Comparison of ENCODE assay signal across 25 cellular contexts in genomic region chr4:8585721-8586161, GRCh38. TPM values are rescaled to one million over a fixed set of nuclear protein-coding genes. Genes with fewer than 3 reads are reported as not detected.
"Had no signal": no experiment of that assay in that cellular context is flagged by ENCODE, and none has a peak within 500 bp of the region (broad histone marks: within the 10 kb centered on the region; RNA-seq: fewer than 3 reads in every experiment).

No MANE protein-coding gene starts in this region.

- H3K27ac ChIP-seq: cardiac muscle cell, pancreas, thyroid gland, uterus, WERI-Rb-1 had no signal

- ATAC-seq: activated CD8-positive, alpha-beta T cell treated with anti-CD3 and anti-CD28 coated beads for 36 hours; effector memory CD8-positive, alpha-beta T cell; left lobe of liver; pancreas had no signal

- H3K4me1 ChIP-seq: pancreas, uterus had no signal

- H3K9me3 ChIP-seq: pancreas, thyroid gland, uterus had no signal

- H3K36me3 ChIP-seq: cardiac muscle cell, pancreas, thyroid gland, uterus, WERI-Rb-1 had no signal

- DNase-seq: activated CD4-positive, alpha-beta T cell treated with anti-CD3 and anti-CD28 coated beads for 48 hours; activated CD8-positive, alpha-beta T cell treated with anti-CD3 and anti-CD28 coated beads for 36 hours; activated naive CD4-positive, alpha-beta T cell treated with Interleukin-2 at 50 U/mL for 16 hours; activated naive CD8-positive, alpha-beta T cell treated with anti-CD3 and anti-CD28 coated beads, Interleukin-2, amount 10 ng/mL, durations not matched to agents 7 days and 5 days; activated T-cell treated with anti-CD3 and anti-CD28 coated beads, Interleukin-2, amount 50 U/mL, for 1 hour; amygdala; dermis blood vessel endothelial cell; effector memory CD8-positive, alpha-beta T cell; foreskin fibroblast; naive B cell; stimulated activated CD4-positive, alpha-beta T cell treated with anti-CD3 and anti-CD28 coated beads, Interleukin-2, amount 100 ng/mL, for 24 hours; stimulated activated naive CD4-positive, alpha-beta T cell treated with Interleukin-2 at 50 U/mL for 16 hours; T-helper 2 cell; uterus had no signal

- H3K27me3 ChIP-seq: thyroid gland, uterus had no signal

- H3K4me3 ChIP-seq: cardiac muscle cell, pancreas, thyroid gland, uterus had no signal

- FAIRE-seq: islet of Langerhans, pancreas had no signal

RNA-seq across cellular contexts. Expression of gene GPR78, which starts 5.5 kb away (rescaled TPM):
- total RNA-seq: activated CD8-positive, alpha-beta T cell treated with anti-CD3 and anti-CD28 coated beads for 36 hours; activated naive CD8-positive, alpha-beta T cell treated with anti-CD3 and anti-CD28 coated beads, Interleukin-2, amount 10 ng/mL, durations not matched to agents 7 days and 5 days; activated T-helper 2 cell treated with anti-CD3 and anti-CD28 coated beads, Interferon-gamma antibody, Interleukin-2, Interleukin-4, amounts not matched to agents 10 μg/mL and 5 μg/mL and 100 μg/mL, durations not matched to agents 14 hours and 24 hours and 36 hours; dermis blood vessel endothelial cell; glomerular endothelial cell; left lobe of liver; mammary epithelial cell; mononuclear cell; pancreas; subcutaneous adipose tissue; thyroid gland had no signal
- polyA plus RNA-seq: mammary epithelial cell had no signal

RNA-seq across cellular contexts. Expression of gene CPZ, which starts 6.8 kb away (rescaled TPM):
- total RNA-seq: activated CD8-positive, alpha-beta T cell treated with anti-CD3 and anti-CD28 coated beads for 36 hours; activated naive CD8-positive, alpha-beta T cell treated with anti-CD3 and anti-CD28 coated beads, Interleukin-2, amount 10 ng/mL, durations not matched to agents 7 days and 5 days; activated T-helper 2 cell treated with anti-CD3 and anti-CD28 coated beads, Interferon-gamma antibody, Interleukin-2, Interleukin-4, amounts not matched to agents 10 μg/mL and 5 μg/mL and 100 μg/mL, durations not matched to agents 14 hours and 24 hours and 36 hours; dermis blood vessel endothelial cell; mammary epithelial cell; mononuclear cell had no signal
- polyA plus RNA-seq: mammary epithelial cell had no signal
